Comparison of ENCODE assay signal across 14 cellular contexts in genomic region chr7:44415047-44415446, GRCh38.
DNase-seq lines count a peak whose midpoint lies in the region; ATAC-seq, FAIRE-seq and TF ChIP-seq lines count a peak whose summit lies in the region.
"Had no signal": no experiment of that assay in that cellular context is flagged by ENCODE, and none has a peak within 500 bp of the region (broad histone marks: within the 10 kb centered on the region; RNA-seq: fewer than 3 reads in every experiment).

No MANE protein-coding gene starts in this region.

- H3K27ac ChIP-seq in RWPE1 (no peak overlapping the region), gastroesophageal sphincter (no peak overlapping the region)
- H3K27ac ChIP-seq: cardiac muscle cell, VCaP had no signal

- POLR2A ChIA-PET in RWPE1 (lab: Yijun Ruan, JAX; ENCODE audit: low non-redundant PET), result interaction anchor here (0.5 kb wide), 1 partner anchor 107 kb away, joined by 9 read pairs; no protein-coding TSS in a partner anchor

- peaks cover 7 to 58% of the 10 kb centered on the region in 2 donors for H3K36me3 Mint-ChIP-seq in activated naive CD4-positive, alpha-beta T cell treated with anti-CD3 and anti-CD28 coated beads, Interleukin-2, amount 50 U/mL, for 72 hours

- ATAC-seq in activated naive CD4-positive, alpha-beta T cell treated with anti-CD3 and anti-CD28 coated beads, Interleukin-2, amount 50 U/mL, for 72 hours, result peak; percentile 56 to 88
- ATAC-seq in GM18873 (IDR thresholded peaks at IDR 0.05; ENCODE audit: low FRiP score, unreplicated experiment) (no peak), gastroesophageal sphincter (no peak)
- ATAC-seq: mucosa of descending colon had no signal

- WGBS in gastroesophageal sphincter (ENCODE audit: low coverage in 1 of 2), 2 donors, result 100% methylated on average over 1 of the region's 1 CpG; no CpG with 5 or more reads in 1 of the 2 donors

- TF ChIP-seq EP300 in gastroesophageal sphincter (IDR thresholded peaks at IDR 0.05), result no peak

- no peak for TF ChIP-seq POLR2A in gastroesophageal sphincter (IDR thresholded peaks at IDR 0.05)

- peaks cover 0 to 8% (median 0%) of the 10 kb centered on the region in 3 donors for H3K9me3 ChIP-seq in gastroesophageal sphincter

- H3K27me3 ChIP-seq in gastroesophageal sphincter, result no peaks in the 10 kb centered on the region
- H3K27me3 ChIP-seq: cardiac muscle cell had no signal

- H3K36me3 ChIP-seq in gastroesophageal sphincter, result peaks cover 0 to 45% of the 10 kb centered on the region in 2 donors
- H3K36me3 ChIP-seq: cardiac muscle cell had no signal

- H3K9me3 Mint-ChIP-seq in activated naive CD4-positive, alpha-beta T cell treated with anti-CD3 and anti-CD28 coated beads, Interleukin-2, amount 50 U/mL, for 72 hours, result peaks cover 0 to 5% of the 10 kb centered on the region in 2 donors
- H3K9me3 Mint-ChIP-seq: activated T-cell treated with anti-CD3 and anti-CD28 coated beads, Interleukin-2, amount 50 U/mL, for 4 hours had no signal

- no peaks in the 10 kb centered on the region for H3K4me1 ChIP-seq in gastroesophageal sphincter

- H3K4me3 ChIP-seq in epithelial cell of proximal tubule (ENCODE audit: low read depth, low read length) (no peak overlapping the region), gastroesophageal sphincter (no peak overlapping the region)
- H3K4me3 ChIP-seq: cardiac muscle cell, mucosa of descending colon had no signal

- TF ChIP-seq CTCF in RWPE1 (conservative IDR thresholded peaks at IDR 0.05; ENCODE audit: low read depth) (no peak), epithelial cell of proximal tubule (conservative IDR thresholded peaks at IDR 0.05; ENCODE audit: low read depth, low read length) (no peak), gastroesophageal sphincter (IDR thresholded peaks at IDR 0.05) (no peak)

- CTCF ChIA-PET in RWPE1 (lab: Yijun Ruan, JAX), result interaction anchor here (0.6 to 1.3 kb wide), 2 partner anchors 28 to 174 kb away, joined by 3 to 4 read pairs; no protein-coding TSS in a partner anchor

- DNase-seq in activated naive CD4-positive, alpha-beta T cell treated with anti-CD3 and anti-CD28 coated beads, Interleukin-2, amount 50 U/mL, for 72 hours (ENCODE audit: low spot score in 2 of 2), result no peak
- DNase-seq in activated naive CD4-positive, alpha-beta T cell treated with anti-CD3 and anti-CD28 coated beads, Interleukin-2, amount 50 U/mL, for 16 hours, result no peak
- DNase-seq in RWPE1 (ENCODE audit: low spot score), result peak; percentile 76
- DNase-seq in epithelial cell of proximal tubule (ENCODE audit: low read depth), result peak; percentile 97
- peak; percentile 48 for DNase-seq in urothelium cell line (ENCODE audit: low spot score)
- no peak for DNase-seq in NCI-H2196 treated with DMSO at 0.1 percent for 48 hours (lab: John Stamatoyannopoulos, UW; ENCODE audit: unreplicated experiment)
- DNase-seq: activated T-cell treated with anti-CD3 and anti-CD28 coated beads, Interleukin-2, amount 50 U/mL, for 4 hours; mucosa of descending colon; NCI-H1417 treated with DMSO at 0.1 percent for 48 hours; NCI-H524 treated with DMSO at 0.1 percent for 48 hours had no signal

- peak overlapping the region; percentile 22 to 37 for H3K27ac Mint-ChIP-seq in activated naive CD4-positive, alpha-beta T cell treated with anti-CD3 and anti-CD28 coated beads, Interleukin-2, amount 50 U/mL, for 72 hours

- no peak for FAIRE-seq in urothelium cell line (lab: Jason Lieb, UNC)

Comparison
In these comparisons a context has a peak if more than half of its experiments do, and no peak if none do; other contexts are left out.
1. ATAC-seq: peak in activated naive CD4-positive, alpha-beta T cell treated with anti-CD3 and anti-CD28 coated beads, Interleukin-2, amount 50 U/mL, for 72 hours (2 of 2); none in GM18873 (single experiment) and gastroesophageal sphincter (single experiment).
2. DNase-seq: peak in RWPE1 (single experiment), epithelial cell of proximal tubule (single experiment) and urothelium cell line (single experiment); none in activated naive CD4-positive, alpha-beta T cell treated with anti-CD3 and anti-CD28 coated beads, Interleukin-2, amount 50 U/mL, for 72 hours (0 of 2), activated naive CD4-positive, alpha-beta T cell treated with anti-CD3 and anti-CD28 coated beads, Interleukin-2, amount 50 U/mL, for 16 hours (single experiment) and NCI-H2196 treated with DMSO at 0.1 percent for 48 hours (single experiment).